1 cellular context compared by ENCODE assay signal in the genomic region with DNA sequence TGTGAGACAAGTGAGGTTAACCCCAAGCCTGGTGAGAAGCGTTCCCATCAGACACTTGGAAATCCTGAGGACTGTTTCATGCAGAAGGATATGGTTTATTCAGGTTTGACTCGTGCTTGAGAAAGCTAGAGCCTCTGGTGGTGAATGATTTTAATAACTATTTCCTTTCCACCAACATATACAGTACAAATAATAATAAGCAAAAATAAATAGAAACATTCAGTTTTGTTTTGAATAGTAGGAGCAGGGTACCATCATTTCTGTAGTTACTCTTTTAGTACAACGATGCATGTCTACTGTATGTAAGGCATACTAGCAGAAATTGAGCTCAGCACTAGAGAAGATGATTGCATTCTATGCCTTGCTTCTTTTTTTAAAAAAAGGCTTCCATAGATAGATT.
TF ChIP-seq lines count a peak whose summit lies in the region.

No MANE protein-coding gene starts in this region.

TF ChIP-seq in GM12878, 131 proteins besides CTCF, POLR2A, EP300 and RAD21 (continued from another document):
- TF ChIP-seq, protein P1, sequence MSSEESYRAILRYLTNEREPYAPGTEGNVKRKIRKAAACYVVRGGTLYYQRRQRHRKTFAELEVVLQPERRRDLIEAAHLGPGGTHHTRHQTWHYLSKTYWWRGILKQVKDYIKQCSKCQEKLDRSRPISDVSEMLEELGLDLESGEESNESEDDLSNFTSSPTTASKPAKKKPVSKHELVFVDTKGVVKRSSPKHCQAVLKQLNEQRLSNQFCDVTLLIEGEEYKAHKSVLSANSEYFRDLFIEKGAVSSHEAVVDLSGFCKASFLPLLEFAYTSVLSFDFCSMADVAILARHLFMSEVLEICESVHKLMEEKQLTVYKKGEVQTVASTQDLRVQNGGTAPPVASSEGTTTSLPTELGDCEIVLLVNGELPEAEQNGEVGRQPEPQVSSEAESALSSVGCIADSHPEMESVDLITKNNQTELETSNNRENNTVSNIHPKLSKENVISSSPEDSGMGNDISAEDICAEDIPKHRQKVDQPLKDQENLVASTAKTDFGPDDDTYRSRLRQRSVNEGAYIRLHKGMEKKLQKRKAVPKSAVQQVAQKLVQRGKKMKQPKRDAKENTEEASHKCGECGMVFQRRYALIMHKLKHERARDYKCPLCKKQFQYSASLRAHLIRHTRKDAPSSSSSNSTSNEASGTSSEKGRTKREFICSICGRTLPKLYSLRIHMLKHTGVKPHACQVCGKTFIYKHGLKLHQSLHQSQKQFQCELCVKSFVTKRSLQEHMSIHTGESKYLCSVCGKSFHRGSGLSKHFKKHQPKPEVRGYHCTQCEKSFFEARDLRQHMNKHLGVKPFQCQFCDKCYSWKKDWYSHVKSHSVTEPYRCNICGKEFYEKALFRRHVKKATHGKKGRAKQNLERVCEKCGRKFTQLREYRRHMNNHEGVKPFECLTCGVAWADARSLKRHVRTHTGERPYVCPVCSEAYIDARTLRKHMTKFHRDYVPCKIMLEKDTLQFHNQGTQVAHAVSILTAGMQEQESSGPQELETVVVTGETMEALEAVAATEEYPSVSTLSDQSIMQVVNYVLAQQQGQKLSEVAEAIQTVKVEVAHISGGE (CRISPR knock-in tag; IDR thresholded peaks at IDR 0.05), result no peak
- TF ChIP-seq MEF2A (IDR thresholded peaks at IDR 0.05; ENCODE audit: insufficient read depth, low read depth, low read length) (peak; percentile 87), DPF2 (IDR thresholded peaks at IDR 0.05) (no peak), ZBED1 (IDR thresholded peaks at IDR 0.05; ENCODE audit: borderline replicate concordance) (peak; percentile 56; the same call in 1 of the 2 replicates), BMI1 (IDR thresholded peaks at IDR 0.05; ENCODE audit: borderline replicate concordance) (no peak), SREBF2 (IDR thresholded peaks at IDR 0.05; ENCODE audit: low read length) (no peak), MTA2 (IDR thresholded peaks at IDR 0.05; ENCODE audit: low read depth) (no peak), TCF3 (IDR thresholded peaks at IDR 0.05; ENCODE audit: borderline replicate concordance, insufficient read depth, low read depth, low read length) (0 out of 2 replicates have a peak, but pooled peaks have one; percentile 38), CBX5 (IDR thresholded peaks at IDR 0.05; ENCODE audit: low read depth) (no peak), CEBPZ (IDR thresholded peaks at IDR 0.05; ENCODE audit: low read depth, low read length) (no peak), CEBPB (IDR thresholded peaks at IDR 0.05; ENCODE audit: borderline replicate concordance in 1 of 2, low read depth in 2 of 2, low read length in 2 of 2) (peak in 1 of 2 experiments; percentile 21; a peak in 1 of 4 replicates), JUNB (IDR thresholded peaks at IDR 0.05) (peak; percentile 96), ZNF274 (IDR thresholded peaks at IDR 0.05; ENCODE audit: insufficient read depth, insufficient read length) (no peak), PBX3 (IDR thresholded peaks at IDR 0.05; ENCODE audit: insufficient replicate concordance, low read depth, low read length) (no peak), MXI1 (IDR thresholded peaks at IDR 0.05; ENCODE audit: low read depth, low read length) (no peak), HDGF (IDR thresholded peaks at IDR 0.05) (no peak), PML (IDR thresholded peaks at IDR 0.05; ENCODE audit: low read length) (0 out of 2 replicates have a peak, but pooled peaks have one; percentile 47), SIN3A (IDR thresholded peaks at IDR 0.05; ENCODE audit: low read depth, low read length) (no peak), EZH2 (IDR thresholded peaks at IDR 0.05; ENCODE audit: borderline replicate concordance, control insufficient read depth, low read depth, low read length) (no peak), NFIC (IDR thresholded peaks at IDR 0.05; ENCODE audit: low read depth, low read length) (peak; percentile 96), YY1 (IDR thresholded peaks at IDR 0.05; ENCODE audit: low read depth, low read length) (no peak)
- TF ChIP-seq, protein P2, sequence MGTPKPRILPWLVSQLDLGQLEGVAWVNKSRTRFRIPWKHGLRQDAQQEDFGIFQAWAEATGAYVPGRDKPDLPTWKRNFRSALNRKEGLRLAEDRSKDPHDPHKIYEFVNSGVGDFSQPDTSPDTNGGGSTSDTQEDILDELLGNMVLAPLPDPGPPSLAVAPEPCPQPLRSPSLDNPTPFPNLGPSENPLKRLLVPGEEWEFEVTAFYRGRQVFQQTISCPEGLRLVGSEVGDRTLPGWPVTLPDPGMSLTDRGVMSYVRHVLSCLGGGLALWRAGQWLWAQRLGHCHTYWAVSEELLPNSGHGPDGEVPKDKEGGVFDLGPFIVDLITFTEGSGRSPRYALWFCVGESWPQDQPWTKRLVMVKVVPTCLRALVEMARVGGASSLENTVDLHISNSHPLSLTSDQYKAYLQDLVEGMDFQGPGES (IDR thresholded peaks at IDR 0.05), result no peak
- TF ChIP-seq, protein P3, sequence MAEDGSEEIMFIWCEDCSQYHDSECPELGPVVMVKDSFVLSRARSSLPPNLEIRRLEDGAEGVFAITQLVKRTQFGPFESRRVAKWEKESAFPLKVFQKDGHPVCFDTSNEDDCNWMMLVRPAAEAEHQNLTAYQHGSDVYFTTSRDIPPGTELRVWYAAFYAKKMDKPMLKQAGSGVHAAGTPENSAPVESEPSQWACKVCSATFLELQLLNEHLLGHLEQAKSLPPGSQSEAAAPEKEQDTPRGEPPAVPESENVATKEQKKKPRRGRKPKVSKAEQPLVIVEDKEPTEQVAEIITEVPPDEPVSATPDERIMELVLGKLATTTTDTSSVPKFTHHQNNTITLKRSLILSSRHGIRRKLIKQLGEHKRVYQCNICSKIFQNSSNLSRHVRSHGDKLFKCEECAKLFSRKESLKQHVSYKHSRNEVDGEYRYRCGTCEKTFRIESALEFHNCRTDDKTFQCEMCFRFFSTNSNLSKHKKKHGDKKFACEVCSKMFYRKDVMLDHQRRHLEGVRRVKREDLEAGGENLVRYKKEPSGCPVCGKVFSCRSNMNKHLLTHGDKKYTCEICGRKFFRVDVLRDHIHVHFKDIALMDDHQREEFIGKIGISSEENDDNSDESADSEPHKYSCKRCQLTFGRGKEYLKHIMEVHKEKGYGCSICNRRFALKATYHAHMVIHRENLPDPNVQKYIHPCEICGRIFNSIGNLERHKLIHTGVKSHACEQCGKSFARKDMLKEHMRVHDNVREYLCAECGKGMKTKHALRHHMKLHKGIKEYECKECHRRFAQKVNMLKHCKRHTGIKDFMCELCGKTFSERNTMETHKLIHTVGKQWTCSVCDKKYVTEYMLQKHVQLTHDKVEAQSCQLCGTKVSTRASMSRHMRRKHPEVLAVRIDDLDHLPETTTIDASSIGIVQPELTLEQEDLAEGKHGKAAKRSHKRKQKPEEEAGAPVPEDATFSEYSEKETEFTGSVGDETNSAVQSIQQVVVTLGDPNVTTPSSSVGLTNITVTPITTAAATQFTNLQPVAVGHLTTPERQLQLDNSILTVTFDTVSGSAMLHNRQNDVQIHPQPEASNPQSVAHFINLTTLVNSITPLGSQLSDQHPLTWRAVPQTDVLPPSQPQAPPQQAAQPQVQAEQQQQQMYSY (CRISPR knock-in tag; IDR thresholded peaks at IDR 0.05), result no peak
